26 cellular contexts compared by ENCODE assay signal in genomic region chr2:145230546-145230945, GRCh38.
A peak's percentile ranks its signal among the peaks of the same experiment; 100 is the strongest.
DNase-seq lines count a peak whose midpoint lies in the region; ATAC-seq, FAIRE-seq and TF ChIP-seq lines count a peak whose summit lies in the region.
"Had no signal": no experiment of that assay in that cellular context is flagged by ENCODE, and none has a peak within 500 bp of the region (broad histone marks: within the 10 kb centered on the region; RNA-seq: fewer than 3 reads in every experiment).

No MANE protein-coding gene starts in this region.

- CTCF ChIA-PET in BJ (lab: Yijun Ruan, JAX), result interaction anchor here (0.7 kb wide), 1 partner anchor 710 kb away, joined by 3 read pairs; no protein-coding TSS in a partner anchor

- no peaks in the 10 kb centered on the region for H3K9me3 Mint-ChIP-seq in HFFc6
- H3K9me3 Mint-ChIP-seq in activated T-helper 1 cell treated with anti-CD3 and anti-CD28 coated beads, Interleukin-12 subunit alpha, Interleukin-12 subunit beta, Interleukin-2, Interleukin-4 antibody, amounts not matched to agents 30 ng/mL and 10 ng/mL and 1 ng/mL, durations not matched to agents 14 hours and 24 hours and 36 hours, result no peaks in the 10 kb centered on the region
- H3K9me3 Mint-ChIP-seq: activated naive CD4-positive, alpha-beta T cell treated with anti-CD3 and anti-CD28 coated beads for 36 hours; CD4-positive, alpha-beta T cell; dendritic cell treated with granulocyte-macrophage colony-stimulating factor and Interleukin-4, amounts not matched to agents 40 ng/mL and 50 ng/mL, for 4 days; naive B cell; T-helper 2 cell treated with Interferon-gamma antibody and Interleukin-4, amounts not matched to agents 5 μg/mL and 100 μg/mL, for 36 hours had no signal

- no peak for TF ChIP-seq CTCF in BJ (IDR thresholded peaks at IDR 0.05; ENCODE audit: insufficient read depth, low read depth, low read length)
- TF ChIP-seq CTCF in HFFc6 (IDR thresholded peaks at IDR 0.05), result no peak
- no peak for TF ChIP-seq CTCF in choroid plexus epithelial cell (conservative IDR thresholded peaks at IDR 0.05; ENCODE audit: low read depth, low read length)

- POLR2A ChIA-PET in BJ (lab: Charles Lee), result no interaction called here

- DNase-seq in BJ (ENCODE audit: low read depth) (peak; percentile 35), HFFc6 (peak; percentile 35), choroid plexus epithelial cell (ENCODE audit: low read depth) (peak; percentile 22), non-pigmented ciliary epithelial cell (ENCODE audit: low read depth) (peak; percentile 18), DMS114 treated with DMSO at 0.1 percent for 48 hours (lab: John Stamatoyannopoulos, UW; ENCODE audit: unreplicated experiment) (no peak), urothelium cell line (ENCODE audit: low spot score) (no peak)
- no peak for DNase-seq in activated T-helper 1 cell treated with anti-CD3 and anti-CD28 coated beads, Interleukin-12 subunit alpha, Interleukin-12 subunit beta, Interleukin-2, Interleukin-4 antibody, amounts not matched to agents 30 ng/mL and 10 ng/mL and 1 ng/mL, durations not matched to agents 14 hours and 24 hours and 36 hours (ENCODE audit: low spot score)
- DNase-seq: activated CD4-positive, alpha-beta T cell treated with anti-CD3 and anti-CD28 coated beads for 48 hours; activated naive CD4-positive, alpha-beta T cell treated with anti-CD3 and anti-CD28 coated beads for 36 hours; activated T-cell treated with anti-CD3 and anti-CD28 coated beads, Interleukin-2, amount 50 U/mL, for 4 hours; amniotic stem cell; CD4-positive, alpha-beta T cell; esophagus squamous epithelium; head of caudate nucleus; KBM-7; naive B cell; NCI-H1436 treated with DMSO at 0.1 percent for 48 hours; nucleus accumbens; OCI-M1; upper lobe of right lung had no signal

- no peak overlapping the region for H3K4me3 ChIP-seq in BJ (ENCODE audit: low read depth, low read length)
- H3K4me3 ChIP-seq in choroid plexus epithelial cell (ENCODE audit: low read depth, low read length), result no peak overlapping the region
- H3K4me3 ChIP-seq: cardiac muscle cell, esophagus squamous epithelium, GM12878, upper lobe of right lung had no signal

- no peaks in the 10 kb centered on the region for H3K27me3 Mint-ChIP-seq in HFFc6 (ENCODE audit: insufficient read depth)
- no peaks in the 10 kb centered on the region for H3K27me3 Mint-ChIP-seq in activated T-helper 1 cell treated with anti-CD3 and anti-CD28 coated beads, Interleukin-12 subunit alpha, Interleukin-12 subunit beta, Interleukin-2, Interleukin-4 antibody, amounts not matched to agents 30 ng/mL and 10 ng/mL and 1 ng/mL, durations not matched to agents 14 hours and 24 hours and 36 hours (ENCODE audit: insufficient read depth)
- H3K27me3 Mint-ChIP-seq: naive B cell had no signal

- H3K4me1 Mint-ChIP-seq in HFFc6 (ENCODE audit: low read depth), result peaks cover 54% of the 10 kb centered on the region
- no peaks in the 10 kb centered on the region for H3K4me1 Mint-ChIP-seq in activated T-helper 1 cell treated with anti-CD3 and anti-CD28 coated beads, Interleukin-12 subunit alpha, Interleukin-12 subunit beta, Interleukin-2, Interleukin-4 antibody, amounts not matched to agents 30 ng/mL and 10 ng/mL and 1 ng/mL, durations not matched to agents 14 hours and 24 hours and 36 hours (ENCODE audit: low read depth)

- FAIRE-seq in urothelium cell line (lab: Jason Lieb, UNC), result no peak
- FAIRE-seq: GM12878 had no signal

- H3K27me3 ChIP-seq in BJ (ENCODE audit: control insufficient read depth, insufficient read depth, low read length), result no peaks in the 10 kb centered on the region
- H3K27me3 ChIP-seq: cardiac muscle cell, esophagus squamous epithelium, upper lobe of right lung had no signal

- no peak overlapping the region for H3K4me3 Mint-ChIP-seq in HFFc6
- no peak overlapping the region for H3K4me3 Mint-ChIP-seq in activated T-helper 1 cell treated with anti-CD3 and anti-CD28 coated beads, Interleukin-12 subunit alpha, Interleukin-12 subunit beta, Interleukin-2, Interleukin-4 antibody, amounts not matched to agents 30 ng/mL and 10 ng/mL and 1 ng/mL, durations not matched to agents 14 hours and 24 hours and 36 hours
- H3K4me3 Mint-ChIP-seq: activated naive CD4-positive, alpha-beta T cell treated with anti-CD3 and anti-CD28 coated beads for 36 hours; activated T-cell treated with anti-CD3 and anti-CD28 coated beads, Interleukin-2, amount 50 U/mL, for 4 hours; CD4-positive, alpha-beta T cell; dendritic cell treated with granulocyte-macrophage colony-stimulating factor and Interleukin-4, amounts not matched to agents 40 ng/mL and 50 ng/mL, for 4 days; naive B cell; T-helper 2 cell treated with Interferon-gamma antibody and Interleukin-4, amounts not matched to agents 5 μg/mL and 100 μg/mL, for 36 hours had no signal

- H3K36me3 Mint-ChIP-seq in HFFc6 (ENCODE audit: low read depth), result peaks cover 7% of the 10 kb centered on the region; the same call in 1 of the 2 replicates
- H3K36me3 Mint-ChIP-seq in activated T-helper 1 cell treated with anti-CD3 and anti-CD28 coated beads, Interleukin-12 subunit alpha, Interleukin-12 subunit beta, Interleukin-2, Interleukin-4 antibody, amounts not matched to agents 30 ng/mL and 10 ng/mL and 1 ng/mL, durations not matched to agents 14 hours and 24 hours and 36 hours (ENCODE audit: low read depth), result no peaks in the 10 kb centered on the region
- H3K36me3 Mint-ChIP-seq: naive B cell had no signal

- intact Hi-C loops in activated T-helper 1 cell treated with anti-CD3 and anti-CD28 coated beads, Interleukin-12 subunit alpha, Interleukin-12 subunit beta, Interleukin-2, Interleukin-4 antibody, amounts not matched to agents 30 ng/mL and 10 ng/mL and 1 ng/mL, durations not matched to agents 14 hours and 24 hours and 36 hours (cut with micrococcal nuclease), result no loop called here

- no peaks in the 10 kb centered on the region for H3K36me3 ChIP-seq in BJ (ENCODE audit: control insufficient read depth, insufficient read depth, low read length)
- H3K36me3 ChIP-seq: cardiac muscle cell, esophagus squamous epithelium, upper lobe of right lung had no signal

- no peak for ATAC-seq in HG03520 (IDR thresholded peaks at IDR 0.05; ENCODE audit: unreplicated experiment)
- ATAC-seq: activated T-cell treated with anti-CD3 and anti-CD28 coated beads, Interleukin-2, amount 50 U/mL, for 4 hours; GM12878; HCT116; upper lobe of right lung had no signal

- H3K27ac Mint-ChIP-seq in HFFc6, result peak overlapping the region; percentile 65; the same call in 1 of the 2 replicates
- no peak overlapping the region for H3K27ac Mint-ChIP-seq in activated T-helper 1 cell treated with anti-CD3 and anti-CD28 coated beads, Interleukin-12 subunit alpha, Interleukin-12 subunit beta, Interleukin-2, Interleukin-4 antibody, amounts not matched to agents 30 ng/mL and 10 ng/mL and 1 ng/mL, durations not matched to agents 14 hours and 24 hours and 36 hours
- H3K27ac Mint-ChIP-seq: activated naive CD4-positive, alpha-beta T cell treated with anti-CD3 and anti-CD28 coated beads for 36 hours; CD4-positive, alpha-beta T cell; dendritic cell treated with granulocyte-macrophage colony-stimulating factor and Interleukin-4, amounts not matched to agents 40 ng/mL and 50 ng/mL, for 4 days; naive B cell; T-helper 2 cell treated with Interferon-gamma antibody and Interleukin-4, amounts not matched to agents 5 μg/mL and 100 μg/mL, for 36 hours had no signal

Comparison
In these comparisons a context has a peak if more than half of its experiments do, and no peak if none do; other contexts are left out.
1. DNase-seq: peak in BJ (single experiment), HFFc6 (single experiment), choroid plexus epithelial cell (single experiment) and non-pigmented ciliary epithelial cell (single experiment); none in DMS114 treated with DMSO at 0.1 percent for 48 hours (single experiment), activated T-helper 1 cell treated with anti-CD3 and anti-CD28 coated beads, Interleukin-12 subunit alpha, Interleukin-12 subunit beta, Interleukin-2, Interleukin-4 antibody, amounts not matched to agents 30 ng/mL and 10 ng/mL and 1 ng/mL, durations not matched to agents 14 hours and 24 hours and 36 hours (single experiment) and urothelium cell line (single experiment).